ENCODE assay signal across 8 cellular contexts in the genomic region with DNA sequence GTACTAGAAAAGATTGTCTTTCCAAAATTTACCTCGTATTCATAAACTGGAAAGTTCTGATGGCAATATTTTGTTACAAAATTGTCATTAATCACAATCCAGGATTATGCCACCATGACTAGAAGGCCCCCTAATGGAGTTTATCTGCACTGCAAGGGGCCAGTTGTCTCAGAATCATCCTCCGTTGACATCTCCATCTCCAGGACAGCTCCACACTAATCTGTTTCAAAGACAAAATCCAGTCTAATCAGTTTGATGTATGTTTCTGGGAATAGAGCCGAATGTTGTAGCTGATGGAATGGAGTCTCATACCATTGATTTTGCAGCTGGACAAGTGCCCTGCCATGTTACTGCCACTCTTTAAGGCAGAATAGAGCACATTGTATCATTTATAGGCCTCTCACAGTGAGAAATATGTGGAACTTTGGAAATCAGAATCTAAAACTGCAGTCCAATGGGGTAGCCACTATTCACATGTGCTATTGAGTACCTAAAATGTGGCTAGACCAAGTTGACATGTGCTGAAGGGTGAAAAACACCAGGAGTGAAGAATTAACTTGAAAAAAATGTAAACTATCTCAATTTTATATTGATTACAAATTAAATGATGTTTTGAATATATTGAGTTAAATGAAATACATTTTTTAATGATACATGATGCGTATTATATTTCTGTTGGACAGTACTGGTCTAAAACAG. TPM values are rescaled to one million over a fixed set of nuclear protein-coding genes. Genes with fewer than 3 reads are reported as not detected.
DNase-seq lines count a peak whose midpoint lies in the region; ATAC-seq and TF ChIP-seq lines count a peak whose summit lies in the region.

No MANE protein-coding gene starts in this region.

- H3K9me3 ChIP-seq in adrenal gland (replicated peaks in 1 of 3): no peaks in the 10 kb centered on the region
- H3K9me3 ChIP-seq in muscle layer of duodenum (ENCODE audit: control insufficient read depth in 1 of 2, low read length in 2 of 2): no peaks in the 10 kb centered on the region

- intact Hi-C loops in adrenal gland (cut with DNase I): no loop called here

- H3K27ac ChIP-seq in KMS-11 (peak overlapping the region; percentile 10; the same call in 1 of the 2 replicates), adrenal gland (no peak overlapping the region), muscle layer of duodenum (ENCODE audit: low read length) (peak overlapping the region; percentile 62)

- TF ChIP-seq CTCF in KMS-11 (conservative IDR thresholded peaks at IDR 0.05; ENCODE audit: low read depth, low read length) (peak; percentile 86), adrenal gland (IDR thresholded peaks at IDR 0.05) (peak in 5 of 6 experiments; percentile 16 to 41 (median 31))

- H3K4me2 ChIP-seq in KMS-11: no peak overlapping the region

- H3K36me3 ChIP-seq in KMS-11 (ENCODE audit: insufficient read depth) (peaks cover 6% of the 10 kb centered on the region; the same call in 1 of the 2 replicates), adrenal gland (replicated peaks in 1 of 2) (peaks cover 0 to 7% of the 10 kb centered on the region in 2 donors), muscle layer of duodenum (ENCODE audit: control insufficient read depth in 1 of 2, insufficient read depth in 2 of 2, low read length in 2 of 2) (peaks cover 3 to 13% of the 10 kb centered on the region in 2 donors)

- 84 to 91% (median 89%) methylated on average over 4 of the region's 4 CpGs for WGBS in adrenal gland, 4 donors

- H3K27me3 ChIP-seq in KMS-11 (ENCODE audit: insufficient read depth, low read depth) (no peaks in the 10 kb centered on the region), adrenal gland (no peaks in the 10 kb centered on the region), muscle layer of duodenum (ENCODE audit: low read depth, low read length) (no peaks in the 10 kb centered on the region)

- H3K79me2 ChIP-seq in KMS-11 (ENCODE audit: insufficient read depth, low read depth): peaks cover 5% of the 10 kb centered on the region

- no peak overlapping the region for H3K9ac ChIP-seq in KMS-11

- H4K20me1 ChIP-seq in KMS-11 (ENCODE audit: insufficient read depth): no peaks in the 10 kb centered on the region

- no peak overlapping the region for H3K4me3 ChIP-seq in KMS-11 (IDR thresholded peaks at IDR 0.05; ENCODE audit: insufficient read depth, low read depth, low read length)
- H3K4me3 ChIP-seq in adrenal gland: no peak overlapping the region
- H3K4me3 ChIP-seq in muscle layer of duodenum (ENCODE audit: low read depth in 1 of 2, low read length in 2 of 2): no peak overlapping the region

- no peak overlapping the region for H2AFZ ChIP-seq in KMS-11 (ENCODE audit: low read depth)

- H3K4me1 ChIP-seq in KMS-11 (ENCODE audit: low read depth, poor library complexity, severe bottlenecking): peaks cover 12% of the 10 kb centered on the region
- peaks cover 0 to 5% of the 10 kb centered on the region in 2 donors for H3K4me1 ChIP-seq in adrenal gland (replicated peaks in 1 of 2)
- H3K4me1 ChIP-seq in muscle layer of duodenum (ENCODE audit: control insufficient read depth in 1 of 2, insufficient read depth in 2 of 2, low read length in 2 of 2): peaks cover 0 to 17% of the 10 kb centered on the region in 2 donors

- no peak for TF ChIP-seq POLR2A in adrenal gland (IDR thresholded peaks at IDR 0.05)

- peak; percentile 76 for DNase-seq in COLO829 (ENCODE audit: low spot score)
- DNase-seq in adrenal gland: no peak
- DNase-seq in SK-N-DZ (ENCODE audit: low spot score): no peak
- no peak for DNase-seq in DMS153 treated with DMSO at 0.1 percent for 48 hours (lab: John Stamatoyannopoulos, UW; ENCODE audit: unreplicated experiment)
- DNase-seq in occipital lobe (lab: John Stamatoyannopoulos, UW): no peak

- no peak for ATAC-seq in GM21360 (IDR thresholded peaks at IDR 0.05; ENCODE audit: unreplicated experiment)

RNA-seq across cellular contexts. Expression of a gene that starts 38.3 kb away (rescaled TPM):
- total RNA-seq in adrenal gland: 100 to 1,000 TPM in 7 of 8 donors, 10 to 100 TPM in 1; 94.2 to 574 (median 327) TPM
- 100 to 1,000 TPM; 185 to 326 (median 199) TPM for polyA plus RNA-seq in adrenal gland
- polyA plus RNA-seq in SK-N-DZ (2014; cell fraction: cytosol; rRNA removed): 108 TPM in 2 replicates
- polyA plus RNA-seq in SK-N-DZ (2014; cell fraction: nucleus; rRNA removed): 94.8 and 174 TPM in 2 replicates
- total RNA-seq in occipital lobe: 194 TPM

Comparison
In these comparisons a context has a peak if more than half of its experiments do, and no peak if none do; other contexts are left out.
1. H3K27ac ChIP-seq: peak in KMS-11 (single experiment) and muscle layer of duodenum (single experiment); none in adrenal gland (0 of 5).